1 cellular context compared by ENCODE assay signal in the genomic region with DNA sequence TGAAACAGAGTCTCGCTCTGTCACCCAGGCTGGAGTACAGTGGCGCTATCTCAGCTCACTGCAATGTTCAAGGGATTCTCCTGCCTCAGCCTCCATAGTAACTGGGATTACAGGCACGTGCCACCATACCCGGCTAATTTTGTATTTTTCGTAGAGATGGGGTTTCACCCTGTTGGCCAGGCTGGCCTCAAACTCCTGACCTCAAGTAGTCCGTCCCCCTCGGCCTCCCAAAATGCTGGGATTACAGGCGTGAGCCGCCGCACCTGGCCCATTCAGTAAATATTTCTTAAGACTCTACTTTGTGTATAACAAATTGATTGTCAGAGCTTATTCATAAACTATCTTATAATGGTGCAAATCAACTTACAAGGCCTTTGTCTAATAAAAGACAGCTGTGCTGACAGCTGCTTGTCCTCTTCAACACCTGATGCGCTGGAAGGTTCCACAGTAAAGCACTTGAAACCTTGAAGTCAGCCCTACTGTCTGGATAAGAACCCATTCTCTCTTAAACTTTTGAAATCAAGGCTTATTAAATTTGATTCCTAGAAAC.
TF ChIP-seq lines count a peak whose summit lies in the region.

No MANE protein-coding gene starts in this region.

TF ChIP-seq in GM12878, 131 proteins besides CTCF, POLR2A, EP300 and RAD21:
- no peak for TF ChIP-seq CEBPZ (IDR thresholded peaks at IDR 0.05; ENCODE audit: low read depth, low read length)
- TF ChIP-seq ZSCAN29 (IDR thresholded peaks at IDR 0.05): no peak
- no peak for TF ChIP-seq BCL11A (IDR thresholded peaks at IDR 0.05; ENCODE audit: low read depth, low read length)
- TF ChIP-seq JUND (IDR thresholded peaks at IDR 0.05; ENCODE audit: low read depth, low read length): no peak
- no peak for TF ChIP-seq TCF12 (IDR thresholded peaks at IDR 0.05; ENCODE audit: low read depth, low read length)
- no peak for TF ChIP-seq SUZ12 (IDR thresholded peaks at IDR 0.05; ENCODE audit: unreplicated experiment)
- no peak for TF ChIP-seq RB1 (IDR thresholded peaks at IDR 0.05; ENCODE audit: borderline replicate concordance)
- TF ChIP-seq CHD4 (IDR thresholded peaks at IDR 0.05): no peak
- TF ChIP-seq HDAC2 (IDR thresholded peaks at IDR 0.05): no peak
- TF ChIP-seq ZNF384 (IDR thresholded peaks at IDR 0.05; ENCODE audit: borderline replicate concordance, low read depth, low read length): no peak
- TF ChIP-seq MXI1 (IDR thresholded peaks at IDR 0.05; ENCODE audit: low read depth, low read length): no peak
- TF ChIP-seq, protein P1, sequence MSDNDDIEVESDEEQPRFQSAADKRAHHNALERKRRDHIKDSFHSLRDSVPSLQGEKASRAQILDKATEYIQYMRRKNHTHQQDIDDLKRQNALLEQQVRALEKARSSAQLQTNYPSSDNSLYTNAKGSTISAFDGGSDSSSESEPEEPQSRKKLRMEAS (IDR thresholded peaks at IDR 0.05; ENCODE audit: low read depth, low read length): no peak
- TF ChIP-seq YY1 (IDR thresholded peaks at IDR 0.05; ENCODE audit: low read depth, low read length): no peak
